7 cellular contexts compared by ENCODE assay signal in the genomic region with DNA sequence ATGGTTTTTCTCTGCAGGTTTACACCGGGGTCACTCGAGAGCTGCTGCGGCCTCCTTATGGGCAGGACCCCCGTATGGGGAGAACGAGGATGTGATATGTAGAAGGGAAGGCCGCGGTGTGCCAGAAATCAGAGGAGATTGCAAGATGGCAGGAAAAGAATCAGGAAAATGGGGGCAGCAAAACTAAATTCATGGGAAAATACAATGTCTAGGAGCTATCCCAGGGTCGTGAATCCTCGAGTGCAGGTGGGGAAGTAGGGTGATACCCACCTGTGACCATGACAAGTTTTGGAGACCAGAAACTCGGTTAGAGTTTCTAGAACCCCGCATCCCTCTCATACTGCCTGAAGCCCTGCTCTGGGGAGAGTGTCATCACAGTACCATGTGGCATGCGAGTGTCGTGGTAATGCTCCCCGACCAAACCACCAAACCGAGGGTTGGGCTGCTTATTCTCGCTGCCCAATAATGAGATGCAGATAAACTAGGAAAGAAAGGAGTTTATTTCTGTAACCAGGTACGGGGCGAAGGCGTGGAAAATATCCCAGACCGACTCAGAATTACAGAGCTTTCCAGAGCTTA. TPM values are rescaled to one million over a fixed set of nuclear protein-coding genes. Genes with fewer than 3 reads are reported as not detected.
DNase-seq lines count a peak whose midpoint lies in the region; ATAC-seq and TF ChIP-seq lines count a peak whose summit lies in the region.

No MANE protein-coding gene starts in this region.

- H2AFZ ChIP-seq in osteoblast (ENCODE audit: low read length): peak overlapping the region; percentile 90

- no peaks in the 10 kb centered on the region for H3K27me3 ChIP-seq in osteoblast (ENCODE audit: insufficient read depth, low read length)

- H3K4me3 ChIP-seq in epithelial cell of esophagus (ENCODE audit: low read length) (peak overlapping the region; percentile 87), osteoblast (ENCODE audit: insufficient read depth, low read length) (peak overlapping the region; percentile 76)

- DNase-seq in HS-27A (ENCODE audit: low read depth): peak; percentile 0
- DNase-seq in activated CD4-positive, alpha-beta T cell treated with anti-CD3 and anti-CD28 coated beads, Interleukin-2, amount 50 U/mL, for 4 hours: peak; percentile 37 to 43
- peak; percentile 25 for DNase-seq in epithelial cell of esophagus (ENCODE audit: low read depth)
- peak; percentile 53 for DNase-seq in osteoblast (ENCODE audit: insufficient read length, low spot score, missing footprints)

- no peak for TF ChIP-seq CTCF in epithelial cell of esophagus (IDR thresholded peaks at IDR 0.05; ENCODE audit: insufficient read depth, low read depth, low read length, missing control alignments)
- TF ChIP-seq CTCF in osteoblast (IDR thresholded peaks at IDR 0.05; ENCODE audit: extremely low read depth, low read depth, low read length): no peak

- no peaks in the 10 kb centered on the region for H4K20me1 ChIP-seq in osteoblast (ENCODE audit: insufficient read depth, low read length)

- peaks cover 10% of the 10 kb centered on the region for H3K4me1 ChIP-seq in osteoblast (ENCODE audit: insufficient read depth, low read length)

- ATAC-seq in GM18867 (IDR thresholded peaks at IDR 0.05; ENCODE audit: unreplicated experiment): peak; percentile 22
- ATAC-seq in GM21528 (IDR thresholded peaks at IDR 0.05; ENCODE audit: low FRiP score, unreplicated experiment): no peak
- no peak for ATAC-seq in GM21367 (IDR thresholded peaks at IDR 0.05; ENCODE audit: unreplicated experiment)

- H3K36me3 ChIP-seq in osteoblast (ENCODE audit: insufficient read depth, low read length): peaks cover 26% of the 10 kb centered on the region

- peaks cover 38% of the 10 kb centered on the region for H3K79me2 ChIP-seq in osteoblast (ENCODE audit: insufficient read depth, low read length)

- no peaks in the 10 kb centered on the region for H3K9me3 ChIP-seq in osteoblast (ENCODE audit: low read depth, low read length)

- H3K4me2 ChIP-seq in osteoblast (ENCODE audit: insufficient read depth, low read length): peak overlapping the region; percentile 87

- H3K27ac ChIP-seq in osteoblast (ENCODE audit: low read depth, low read length): peak overlapping the region; percentile 97

RNA-seq across cellular contexts. Expression of a gene that starts 0.8 kb away (rescaled TPM):
- 22.4 and 25.0 TPM in 2 replicates for total RNA-seq in osteoblast

RNA-seq across cellular contexts. Expression of a gene that starts 17.3 kb away (rescaled TPM):
- total RNA-seq in osteoblast: not detected in 2 replicates

RNA-seq across cellular contexts. Expression of a gene that starts 52.0 kb away (rescaled TPM):
- 62.5 and 76.0 TPM in 2 replicates for total RNA-seq in osteoblast

Comparison
In these comparisons a context has a peak if more than half of its experiments do, and no peak if none do; other contexts are left out.
1. DNase-seq: peak in every context shown above with its lines; median percentile 53 in osteoblast; 40 in activated CD4-positive, alpha-beta T cell treated with anti-CD3 and anti-CD28 coated beads, Interleukin-2, amount 50 U/mL, for 4 hours; 25 in epithelial cell of esophagus; 0 in HS-27A.